In the genomic region with DNA sequence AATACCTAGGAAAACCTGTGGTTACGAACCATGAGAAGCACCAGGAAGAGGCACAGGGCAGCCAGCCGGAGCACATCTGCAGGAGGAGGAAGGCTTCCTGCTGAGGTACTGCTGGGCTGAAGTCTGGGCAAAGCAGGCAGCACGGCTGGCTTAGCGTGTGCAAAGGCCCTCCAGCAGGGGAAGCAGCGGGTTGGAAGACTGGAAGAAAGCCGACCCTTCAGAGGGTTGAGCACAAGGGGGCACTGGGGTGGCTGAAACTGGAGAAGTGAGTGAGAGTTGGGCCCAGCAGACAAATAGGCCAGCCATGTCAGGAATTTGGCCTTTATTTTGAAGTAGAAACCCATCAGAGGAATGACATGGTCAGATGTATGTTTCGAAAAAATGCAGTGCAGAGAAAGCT, we compare ENCODE assay signal across 1 cellular context.
TF ChIP-seq lines count a peak whose summit lies in the region.

No MANE protein-coding gene starts in this region.

TF ChIP-seq in A549, 52 proteins besides CTCF, POLR2A, EP300 and RAD21 (continued from another document):
- no peak for TF ChIP-seq HOXB13 (CRISPR knock-in tag; IDR thresholded peaks at IDR 0.05; ENCODE audit: low read depth)
- TF ChIP-seq HOXA7 (CRISPR knock-in tag; IDR thresholded peaks at IDR 0.05), result no peak
- TF ChIP-seq, protein P1, sequence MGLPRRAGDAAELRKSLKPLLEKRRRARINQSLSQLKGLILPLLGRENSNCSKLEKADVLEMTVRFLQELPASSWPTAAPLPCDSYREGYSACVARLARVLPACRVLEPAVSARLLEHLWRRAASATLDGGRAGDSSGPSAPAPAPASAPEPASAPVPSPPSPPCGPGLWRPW (IDR thresholded peaks at IDR 0.05), result no peak
